ENCODE assay signal across 8 cellular contexts in genomic region chr11:74397531-74398243, GRCh38. TPM values are rescaled to one million over a fixed set of nuclear protein-coding genes. Genes with fewer than 3 reads are reported as not detected.
DNase-seq lines count a peak whose midpoint lies in the region; ATAC-seq and TF ChIP-seq lines count a peak whose summit lies in the region.

No MANE protein-coding gene starts in this region.

- H3K4me3 ChIP-seq in KMS-11 (IDR thresholded peaks at IDR 0.05; ENCODE audit: insufficient read depth, low read depth, low read length) (no peak overlapping the region), RWPE2 (ENCODE audit: severe bottlenecking) (peak overlapping the region; percentile 74), adrenal gland (peak overlapping the region; percentile 64 to 80 (median 78)), hepatocyte (peak overlapping the region; percentile 74)

- H3K79me2 ChIP-seq in KMS-11 (ENCODE audit: insufficient read depth, low read depth) (no peaks in the 10 kb centered on the region), hepatocyte (peaks cover 28% of the 10 kb centered on the region)

- peak overlapping the region; percentile 79; the same call in 1 of the 2 replicates for H3K9ac ChIP-seq in KMS-11

- no peaks in the 10 kb centered on the region for H3K9me2 ChIP-seq in hepatocyte (replicated peaks; ENCODE audit: insufficient read depth)

- no peaks in the 10 kb centered on the region for H3K9me3 ChIP-seq in RWPE2 (ENCODE audit: severe bottlenecking)
- no peaks in the 10 kb centered on the region for H3K9me3 ChIP-seq in adrenal gland (replicated peaks in 1 of 3)
- H3K9me3 ChIP-seq in hepatocyte (ENCODE audit: low read depth): no peaks in the 10 kb centered on the region

- no peak for TF ChIP-seq CTCF in KMS-11 (conservative IDR thresholded peaks at IDR 0.05; ENCODE audit: low read depth, low read length)
- peak; percentile 21 for TF ChIP-seq CTCF in RWPE2 (IDR thresholded peaks at IDR 0.05; ENCODE audit: poor library complexity, severe bottlenecking)
- no peak for TF ChIP-seq CTCF in adrenal gland (IDR thresholded peaks at IDR 0.05)
- no peak for TF ChIP-seq CTCF in hepatocyte (IDR thresholded peaks at IDR 0.05; ENCODE audit: poor library complexity)

- H3K27me3 ChIP-seq in KMS-11 (ENCODE audit: insufficient read depth, low read depth) (no peaks in the 10 kb centered on the region), RWPE2 (ENCODE audit: insufficient read depth, poor library complexity, severe bottlenecking) (no peaks in the 10 kb centered on the region), adrenal gland (no peaks in the 10 kb centered on the region), hepatocyte (no peaks in the 10 kb centered on the region)

- DNase-seq in AG08395 (ENCODE audit: low spot score) (peak; percentile 7), RWPE2 (ENCODE audit: low spot score) (no peak), adrenal gland (peak in 3 of 7 donors; percentile 22 to 55 (median 27)), hepatocyte (ENCODE audit: low spot score) (peak; percentile 59), sciatic nerve (ENCODE audit: low spot score) (no peak)

- H3K4me2 ChIP-seq in KMS-11 (peak overlapping the region; percentile 81), hepatocyte (peak overlapping the region; percentile 92)

- H2AFZ ChIP-seq in KMS-11 (ENCODE audit: low read depth) (peak overlapping the region; percentile 89), hepatocyte (peak overlapping the region; percentile 84)

- TF ChIP-seq POLR2A in adrenal gland (IDR thresholded peaks at IDR 0.05): no peak

- no peak overlapping the region for H3K27ac ChIP-seq in KMS-11
- H3K27ac ChIP-seq in RWPE2 (ENCODE audit: poor library complexity, severe bottlenecking): peak overlapping the region; percentile 48
- H3K27ac ChIP-seq in adrenal gland: peak overlapping the region in 4 of 5 donors; percentile 71 to 89 (median 84)
- H3K27ac ChIP-seq in hepatocyte: peak overlapping the region; percentile 92

- peak; percentile 8 for ATAC-seq in GM18867 (IDR thresholded peaks at IDR 0.05; ENCODE audit: unreplicated experiment)
- peak; percentile 51 for ATAC-seq in RWPE2 (ENCODE audit: low read depth)
- peak; percentile 11 for ATAC-seq in sciatic nerve
- ATAC-seq in HG03354 (IDR thresholded peaks at IDR 0.05; ENCODE audit: poor library complexity, severe bottlenecking, unreplicated experiment): no peak

- 1 to 3% (median 2%) methylated on average over 8 to 34 of the region's 34 CpGs for WGBS in adrenal gland, 4 donors
- WGBS in hepatocyte (ENCODE audit: low lambda C conversion rate, missing lambda C conversion rate): 1% methylated on average over 32 of the region's 34 CpGs

- intact Hi-C loops in adrenal gland (cut with DNase I) (no loop called here), sciatic nerve (cut with DNase I) (no loop called here)

- H3K36me3 ChIP-seq in KMS-11 (ENCODE audit: insufficient read depth) (no peaks in the 10 kb centered on the region), RWPE2 (ENCODE audit: low read depth) (no peaks in the 10 kb centered on the region), adrenal gland (replicated peaks in 1 of 2) (no peaks in the 10 kb centered on the region), hepatocyte (replicated peaks; ENCODE audit: insufficient read depth, low read depth) (no peaks in the 10 kb centered on the region)

- no peaks in the 10 kb centered on the region for H4K20me1 ChIP-seq in KMS-11 (ENCODE audit: insufficient read depth)
- no peaks in the 10 kb centered on the region for H4K20me1 ChIP-seq in hepatocyte (ENCODE audit: insufficient read depth, poor library complexity, severe bottlenecking)

- peaks cover 4% of the 10 kb centered on the region for H3K4me1 ChIP-seq in KMS-11 (ENCODE audit: low read depth, poor library complexity, severe bottlenecking)
- H3K4me1 ChIP-seq in RWPE2 (ENCODE audit: insufficient read depth, poor library complexity, severe bottlenecking): peaks cover 4% of the 10 kb centered on the region
- H3K4me1 ChIP-seq in adrenal gland (replicated peaks in 1 of 2): peaks cover 0 to 3% of the 10 kb centered on the region in 2 donors
- no peaks in the 10 kb centered on the region for H3K4me1 ChIP-seq in hepatocyte (ENCODE audit: insufficient read depth)

RNA-seq across cellular contexts. Expression of gene PGM2L1, which starts 0.5 kb away (rescaled TPM):
- 10 to 100 TPM in 2 of 8 donors, 1 to 10 TPM in 5, under 1 TPM in 1; 0.54 to 27.8 (median 2.5) TPM for total RNA-seq in adrenal gland
- polyA plus RNA-seq in adrenal gland: 1 to 10 TPM; 1.3 to 2.2 (median 2.0) TPM
- 10.0 and 12.6 TPM in 2 replicates for total RNA-seq in hepatocyte
- 6.7 and 7.7 TPM in 2 replicates for polyA plus RNA-seq in hepatocyte
- total RNA-seq in sciatic nerve: 4.6 TPM

Comparison
In these comparisons a context has a peak if more than half of its experiments do, and no peak if none do; other contexts are left out.
1. DNase-seq: peak in AG08395 (single experiment) and hepatocyte (single experiment); none in RWPE2 (single experiment) and sciatic nerve (single experiment).